14 cellular contexts compared by ENCODE assay signal in genomic region chr9:134379774-134380431, GRCh38. TPM values are rescaled to one million over a fixed set of nuclear protein-coding genes. Genes with fewer than 3 reads are reported as not detected.
DNase-seq lines count a peak whose midpoint lies in the region; ATAC-seq and TF ChIP-seq lines count a peak whose summit lies in the region.
"Had no signal": no experiment of that assay in that cellular context is flagged by ENCODE, and none has a peak within 500 bp of the region (broad histone marks: within the 10 kb centered on the region; RNA-seq: fewer than 3 reads in every experiment).

No MANE protein-coding gene starts in this region.

- H3K4me1 Mint-ChIP-seq in Calu3 (ENCODE audit: low read depth, unreplicated experiment) = peaks cover 36% of the 10 kb centered on the region

- 48 to 74% methylated on average over 23 of the region's 23 CpGs for WGBS in esophagus, 2 donors

- H3K4me2 ChIP-seq in MM.1S (ENCODE audit: low read depth, low read length) = no peak overlapping the region
- H3K4me2 ChIP-seq: SK-N-SH had no signal

- H3K9me3 ChIP-seq in esophagus (ENCODE audit: control insufficient read depth in 2 of 2, insufficient read depth in 1 of 2, low read depth in 1 of 2, low read length in 1 of 2) = no peaks in the 10 kb centered on the region
- no peaks in the 10 kb centered on the region for H3K9me3 ChIP-seq in skeletal muscle tissue (ENCODE audit: control insufficient read depth in 3 of 3, low read length in 3 of 3)
- no peaks in the 10 kb centered on the region for H3K9me3 ChIP-seq in MM.1S (replicated peaks; ENCODE audit: insufficient read depth, low read length)
- H3K9me3 ChIP-seq: SK-N-SH had no signal

- H3K27ac Mint-ChIP-seq in Calu3 (ENCODE audit: unreplicated experiment) = peak overlapping the region; percentile 72
- H3K27ac Mint-ChIP-seq: activated CD4-positive, alpha-beta T cell treated with anti-CD3 and anti-CD28 coated beads, Interleukin-2, amount 10 ng/mL, durations not matched to agents 7 days and 5 days; HFFc6 had no signal

- no peaks in the 10 kb centered on the region for H3K9me3 Mint-ChIP-seq in Calu3 (ENCODE audit: low read depth, unreplicated experiment)
- H3K9me3 Mint-ChIP-seq: activated CD4-positive, alpha-beta T cell treated with anti-CD3 and anti-CD28 coated beads, Interleukin-2, amount 10 ng/mL, durations not matched to agents 7 days and 5 days; HFFc6 had no signal

- H3K79me2 ChIP-seq in MM.1S (ENCODE audit: low read length) = no peaks in the 10 kb centered on the region

- H3K4me1 ChIP-seq in esophagus (ENCODE audit: control insufficient read depth in 2 of 2, insufficient read depth in 2 of 2, low read length in 1 of 2) = peaks cover 49 to 87% of the 10 kb centered on the region in 2 donors
- peaks cover 89 to 99% (median 97%) of the 10 kb centered on the region in 3 donors for H3K4me1 ChIP-seq in skeletal muscle tissue (ENCODE audit: control insufficient read depth in 3 of 3, insufficient read depth in 3 of 3, low read length in 3 of 3)
- no peaks in the 10 kb centered on the region for H3K4me1 ChIP-seq in MM.1S (ENCODE audit: low read length)

- no peak for ATAC-seq in HG02884 (IDR thresholded peaks at IDR 0.05; ENCODE audit: unreplicated experiment)

- TF ChIP-seq CTCF in Calu3 (IDR thresholded peaks at IDR 0.05; ENCODE audit: unreplicated experiment) = no peak
- TF ChIP-seq CTCF in RWPE1 (conservative IDR thresholded peaks at IDR 0.05; ENCODE audit: low read depth) = no peak
- no peak for TF ChIP-seq CTCF in MM.1S (IDR thresholded peaks at IDR 0.05; ENCODE audit: low read length)

- DNase-seq in Calu3 (peak; percentile 87), RWPE1 (ENCODE audit: low spot score) (peak; percentile 100), MM.1S (no peak), amygdala (lab: John Stamatoyannopoulos, UW) (no peak), D341Med (ENCODE audit: low spot score) (no peak)
- DNase-seq: activated CD4-positive, alpha-beta T cell treated with anti-CD3 and anti-CD28 coated beads, Interleukin-2, amount 10 ng/mL, durations not matched to agents 7 days and 5 days; activated effector memory CD4-positive, alpha-beta T cell treated with anti-CD3 and anti-CD28 coated beads, Interleukin-2, amount 50 U/mL, for 16 hours; HFFc6; NCI-H748 treated with DMSO at 0.1 percent for 48 hours; SK-N-SH; stimulated activated CD4-positive, alpha-beta T cell treated with anti-CD3 and anti-CD28 coated beads, Interleukin-12 subunit alpha, Interleukin-12 subunit beta, amount 100 ng/mL, for 4 hours had no signal

- no peaks in the 10 kb centered on the region for H3F3A ChIP-seq in MM.1S (ENCODE audit: insufficient read depth, low read length)

- POLR2A ChIA-PET in RWPE1 (lab: Yijun Ruan, JAX; ENCODE audit: low non-redundant PET) = interaction anchor here (0.5 to 1.0 kb wide), 3 partner anchors 14 to 31 kb away, joined by 3 to 4 read pairs (median 3); no protein-coding TSS in a partner anchor

- H3K9ac ChIP-seq in skeletal muscle tissue (ENCODE audit: low read depth in 1 of 3, low read length in 3 of 3) (peak overlapping the region; percentile 33 to 98 (median 38)), MM.1S (ENCODE audit: low read length) (no peak overlapping the region)
- H3K9ac ChIP-seq: SK-N-SH had no signal

- intact Hi-C loops in Calu3 (cut with micrococcal nuclease; ENCODE audit: unreplicated experiment) = no loop called here

- H2AFZ ChIP-seq in MM.1S (ENCODE audit: low read length) = no peak overlapping the region

- peak overlapping the region; percentile 99 for H3K27ac ChIP-seq in RWPE1
- peak overlapping the region; percentile 94 to 96 for H3K27ac ChIP-seq in esophagus (ENCODE audit: low read depth in 2 of 2, low read length in 1 of 2)
- H3K27ac ChIP-seq in skeletal muscle tissue (ENCODE audit: low read depth, low read length) = no peak overlapping the region
- H3K27ac ChIP-seq in MM.1S (ENCODE audit: low read length) = no peak overlapping the region

- CTCF ChIA-PET in Calu3 (lab: Charles Lee) (interaction anchor here (1.4 to 2.6 kb wide), 3 partner anchors 12 to 55 kb away, joined by 4 to 9 read pairs (median 5); no protein-coding TSS in a partner anchor), RWPE1 (lab: Yijun Ruan, JAX) (interaction anchor here (0.6 to 3.5 kb wide), 8 partner anchors 14 to 209 kb away, joined by 3 to 15 read pairs (median 4); no protein-coding TSS in a partner anchor)

- BruUV-seq in Calu3 (replicated peaks; lab: Mats Ljungman, UMichigan) = no TSS peak

- H3K27me3 ChIP-seq in esophagus (ENCODE audit: control insufficient read depth in 1 of 2, insufficient read depth in 2 of 2, low read length in 2 of 2) = no peaks in the 10 kb centered on the region
- no peaks in the 10 kb centered on the region for H3K27me3 ChIP-seq in skeletal muscle tissue (ENCODE audit: control insufficient read depth in 3 of 3, insufficient read depth in 3 of 3, low read length in 3 of 3)
- H3K27me3 ChIP-seq in MM.1S (replicated peaks; ENCODE audit: insufficient read depth, low read length) = no peaks in the 10 kb centered on the region

- no peaks in the 10 kb centered on the region for H3K9me2 ChIP-seq in MM.1S (replicated peaks; ENCODE audit: insufficient read depth, low read length)
- H3K9me2 ChIP-seq: SK-N-SH had no signal

- peaks cover 0 to 7% of the 10 kb centered on the region in 2 donors for H3K36me3 ChIP-seq in esophagus (ENCODE audit: control insufficient read depth in 2 of 2, insufficient read depth in 2 of 2, low read length in 1 of 2)
- no peaks in the 10 kb centered on the region for H3K36me3 ChIP-seq in skeletal muscle tissue (ENCODE audit: control insufficient read depth in 3 of 3, insufficient read depth in 3 of 3, low read length in 3 of 3)
- no peaks in the 10 kb centered on the region for H3K36me3 ChIP-seq in MM.1S (replicated peaks; ENCODE audit: insufficient read depth, low read length)

- peak overlapping the region; percentile 17 for H3K4me3 Mint-ChIP-seq in Calu3 (ENCODE audit: low read depth, unreplicated experiment)
- H3K4me3 Mint-ChIP-seq: activated CD4-positive, alpha-beta T cell treated with anti-CD3 and anti-CD28 coated beads, Interleukin-2, amount 10 ng/mL, durations not matched to agents 7 days and 5 days; HFFc6 had no signal

- no peaks in the 10 kb centered on the region for H3K27me3 Mint-ChIP-seq in Calu3 (ENCODE audit: unreplicated experiment)
- H3K27me3 Mint-ChIP-seq: activated CD4-positive, alpha-beta T cell treated with anti-CD3 and anti-CD28 coated beads, Interleukin-2, amount 10 ng/mL, durations not matched to agents 7 days and 5 days had no signal

- H3K36me3 Mint-ChIP-seq in Calu3 (ENCODE audit: insufficient read depth, unreplicated experiment) = peaks cover 15% of the 10 kb centered on the region

- peak overlapping the region in 1 of 2 donors; percentile 6 for H3K4me3 ChIP-seq in esophagus (ENCODE audit: low read depth in 1 of 2, low read length in 2 of 2)
- H3K4me3 ChIP-seq in skeletal muscle tissue (ENCODE audit: low read length in 3 of 3) = peak overlapping the region in 2 of 3 donors; percentile 20 to 58
- H3K4me3 ChIP-seq in MM.1S (ENCODE audit: low read length) = no peak overlapping the region

- H4K20me1 ChIP-seq in MM.1S (ENCODE audit: insufficient read depth, low read length) = no peaks in the 10 kb centered on the region

RNA-seq across cellular contexts. Expression of gene RXRA, which starts 53.6 kb away (rescaled TPM):
- total RNA-seq in Calu3 (2022) = 15.0 and 20.4 TPM in 2 replicates
- polyA plus RNA-seq in esophagus = 10 to 100 TPM; 31.4 to 63.4 TPM
- 11.5 TPM for total RNA-seq in skeletal muscle tissue

Comparison
In these comparisons a context has a peak if more than half of its experiments do, and no peak if none do; other contexts are left out.
1. DNase-seq: peak in Calu3 (single experiment) and RWPE1 (single experiment); none in MM.1S (single experiment), amygdala (0 of 56) and D341Med (single experiment).
2. H3K27ac ChIP-seq: peak in RWPE1 (single experiment) and esophagus (2 of 2); none in skeletal muscle tissue (single experiment) and MM.1S (single experiment).